In genomic region chr9:117250610-117251215, GRCh38 we compare ENCODE assay signal across 25 cellular contexts.
"Had no signal": no experiment of that assay in that cellular context is flagged by ENCODE, and none has a peak within 500 bp of the region (broad histone marks: within the 10 kb centered on the region; RNA-seq: fewer than 3 reads in every experiment).

No MANE protein-coding gene starts in this region.

- H3K4me1 Mint-ChIP-seq: naive thymus-derived CD4-positive, alpha-beta T cell; neural progenitor cell had no signal

- H3K27ac Mint-ChIP-seq: naive thymus-derived CD4-positive, alpha-beta T cell; nephron; neural progenitor cell; progenitor cell of endocrine pancreas; stimulated activated naive B cell treated with anti-CD40 and anti-IgM and Interleukin-4, amounts not matched to agents 10 μg/mL and 1 μg/mL and 100 μg/mL, for 72 hours; stimulated activated naive CD8-positive, alpha-beta T cell treated with anti-CD3 and anti-CD28 coated beads, Interleukin-15, Interleukin-2, amounts not matched to agents 100 ng/mL and 50 ng/mL, for 24 hours had no signal

- H3K9me3 ChIP-seq: gastrocnemius medialis, heart right ventricle, left lung, right atrium auricular region, sigmoid colon, spleen, thoracic aorta, tibial nerve, upper lobe of right lung, uterus had no signal

- H3K27me3 Mint-ChIP-seq: progenitor cell of endocrine pancreas had no signal

- H3K4me3 Mint-ChIP-seq: naive thymus-derived CD4-positive, alpha-beta T cell; nephron; neural progenitor cell; stimulated activated naive B cell treated with anti-CD40 and anti-IgM and Interleukin-4, amounts not matched to agents 10 μg/mL and 1 μg/mL and 100 μg/mL, for 72 hours; stimulated activated naive CD8-positive, alpha-beta T cell treated with anti-CD3 and anti-CD28 coated beads, Interleukin-15, Interleukin-2, amounts not matched to agents 100 ng/mL and 50 ng/mL, for 24 hours had no signal

- H3K27ac ChIP-seq: dorsolateral prefrontal cortex, epithelial cell of prostate, gastrocnemius medialis, heart right ventricle, left lung, neural progenitor cell, parathyroid adenoma, right atrium auricular region, sigmoid colon, spleen, thoracic aorta, tibial nerve, upper lobe of right lung, uterus had no signal

- H3K9me3 Mint-ChIP-seq: nephron, neural progenitor cell had no signal

- H3K4me1 ChIP-seq: gastrocnemius medialis, heart right ventricle, left lung, neural progenitor cell, parathyroid adenoma, right atrium auricular region, sigmoid colon, spleen, tibial nerve, upper lobe of right lung, uterus had no signal

- DNase-seq: effector CD4-positive, alpha-beta T cell; foreskin fibroblast; gastrocnemius medialis; heart right ventricle; hippocampal formation; left cardiac atrium; left lung; mesenchymal stem cell; midbrain; naive thymus-derived CD4-positive, alpha-beta T cell; sigmoid colon; spleen; stimulated activated naive B cell treated with anti-CD40 and anti-IgM and Interleukin-4, amounts not matched to agents 10 μg/mL and 1 μg/mL and 100 μg/mL, for 72 hours; upper lobe of right lung; uterus had no signal

- H3K4me3 ChIP-seq: dorsolateral prefrontal cortex, gastrocnemius medialis, heart right ventricle, left lung, neural progenitor cell, right atrium auricular region, sigmoid colon, spleen, thoracic aorta, tibial nerve, upper lobe of right lung, uterus had no signal

- H3K79me2 ChIP-seq: parathyroid adenoma had no signal

- H3K36me3 ChIP-seq: gastrocnemius medialis, heart right ventricle, left lung, neural progenitor cell, right atrium auricular region, sigmoid colon, spleen, thoracic aorta, tibial nerve, upper lobe of right lung, uterus had no signal

- H2AFZ ChIP-seq: neural progenitor cell, parathyroid adenoma had no signal

- H3K36me3 Mint-ChIP-seq: neural progenitor cell; stimulated activated naive B cell treated with anti-CD40 and anti-IgM and Interleukin-4, amounts not matched to agents 10 μg/mL and 1 μg/mL and 100 μg/mL, for 72 hours had no signal

- H3K4me2 ChIP-seq: neural progenitor cell had no signal

- H3K27me3 ChIP-seq: dorsolateral prefrontal cortex, left lung, neural progenitor cell, right atrium auricular region, sigmoid colon, tibial nerve, uterus had no signal

- H3K9ac ChIP-seq: neural progenitor cell, parathyroid adenoma had no signal
